In the genomic region with DNA sequence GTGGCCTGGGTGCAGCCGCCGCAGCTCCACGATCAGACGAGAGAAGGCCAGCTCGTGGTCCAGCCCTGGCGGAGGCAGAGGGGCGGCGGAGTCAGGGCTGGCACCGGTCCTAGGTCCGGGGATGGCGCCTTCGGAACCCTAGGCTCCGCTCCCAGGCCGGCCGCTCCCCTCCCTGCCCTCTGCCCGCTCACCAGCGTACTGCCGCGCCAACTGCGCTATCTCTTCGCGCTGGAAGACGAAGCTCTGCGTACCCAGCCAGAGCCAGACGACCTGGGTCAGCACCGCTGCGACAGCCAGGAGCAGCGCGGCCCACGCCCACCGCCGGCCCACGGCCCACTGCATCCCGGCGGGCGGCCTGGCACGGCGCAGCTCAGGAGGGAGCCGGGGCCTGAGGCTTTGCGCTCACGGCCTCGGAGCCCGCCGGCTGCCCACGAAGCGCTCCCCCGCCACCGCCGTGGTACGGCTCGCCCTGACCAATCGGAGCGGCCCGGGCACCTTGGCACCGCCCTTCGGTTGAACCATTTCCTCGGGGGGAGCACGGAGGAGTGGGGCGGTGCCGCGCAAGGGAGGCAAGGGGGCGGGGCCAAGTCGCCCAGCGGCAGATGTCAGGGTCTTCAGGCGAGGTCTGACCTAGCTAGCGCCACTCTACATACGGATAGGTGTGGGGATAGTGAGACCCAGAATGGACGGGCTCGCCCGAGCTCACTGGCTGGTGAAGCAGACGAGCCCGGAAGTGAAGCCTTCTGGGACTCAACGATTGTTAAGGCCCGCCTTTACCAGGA, we compare ENCODE assay signal across 1 cellular context.
TF ChIP-seq lines count a peak whose summit lies in the region.

Gene SIGMAR1 (minus strand): TSS at position 432 of the 782 bp plus-strand sequence. CDS start 90 bp downstream, at position 342.

TF ChIP-seq in liver, 16 proteins besides CTCF, POLR2A, EP300 and RAD21 (continued from another document):
- TF ChIP-seq, protein P1, sequence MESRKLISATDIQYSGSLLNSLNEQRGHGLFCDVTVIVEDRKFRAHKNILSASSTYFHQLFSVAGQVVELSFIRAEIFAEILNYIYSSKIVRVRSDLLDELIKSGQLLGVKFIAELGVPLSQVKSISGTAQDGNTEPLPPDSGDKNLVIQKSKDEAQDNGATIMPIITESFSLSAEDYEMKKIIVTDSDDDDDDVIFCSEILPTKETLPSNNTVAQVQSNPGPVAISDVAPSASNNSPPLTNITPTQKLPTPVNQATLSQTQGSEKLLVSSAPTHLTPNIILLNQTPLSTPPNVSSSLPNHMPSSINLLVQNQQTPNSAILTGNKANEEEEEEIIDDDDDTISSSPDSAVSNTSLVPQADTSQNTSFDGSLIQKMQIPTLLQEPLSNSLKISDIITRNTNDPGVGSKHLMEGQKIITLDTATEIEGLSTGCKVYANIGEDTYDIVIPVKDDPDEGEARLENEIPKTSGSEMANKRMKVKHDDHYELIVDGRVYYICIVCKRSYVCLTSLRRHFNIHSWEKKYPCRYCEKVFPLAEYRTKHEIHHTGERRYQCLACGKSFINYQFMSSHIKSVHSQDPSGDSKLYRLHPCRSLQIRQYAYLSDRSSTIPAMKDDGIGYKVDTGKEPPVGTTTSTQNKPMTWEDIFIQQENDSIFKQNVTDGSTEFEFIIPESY (IDR thresholded peaks at IDR 0.05) = no peak
- no peak for TF ChIP-seq FOXA1 (IDR thresholded peaks at IDR 0.05)
